In genomic region chr7:110685899-110686298, GRCh38 we compare ENCODE assay signal across 23 cellular contexts.
"Had no signal": no experiment of that assay in that cellular context is flagged by ENCODE, and none has a peak within 500 bp of the region (broad histone marks: within the 10 kb centered on the region; RNA-seq: fewer than 3 reads in every experiment).

No MANE protein-coding gene starts in this region.

- H3K27ac ChIP-seq: colonic mucosa, epithelial cell of prostate, esophagus squamous epithelium, gastrocnemius medialis, heart right ventricle, left lung had no signal

- H3K27me3 ChIP-seq: colonic mucosa, esophagus squamous epithelium, gastrocnemius medialis, heart right ventricle, left lung had no signal

- DNase-seq: colonic mucosa; cortex of kidney; effector CD8-positive, alpha-beta T cell; effector memory CD8-positive, alpha-beta T cell; endodermal cell; erythroblast; esophagus squamous epithelium; foreskin fibroblast; foreskin melanocyte; gastrocnemius medialis; glutamatergic neuron; head of caudate nucleus; heart right ventricle; hippocampal formation; left cardiac atrium; left lung; left ventricle myocardium superior; mammary epithelial cell; mucosa of descending colon; naive B cell had no signal

- H3K4me3 ChIP-seq: colonic mucosa, esophagus squamous epithelium, gastrocnemius medialis, heart right ventricle, left lung, lung, mucosa of descending colon had no signal

- ATAC-seq: effector memory CD8-positive, alpha-beta T cell; esophagus mucosa; gastrocnemius medialis; heart right ventricle; left cardiac atrium; left lung; left ventricle myocardium superior; mucosa of descending colon had no signal

- H3K4me1 ChIP-seq: colonic mucosa, esophagus squamous epithelium, gastrocnemius medialis, heart right ventricle, left lung had no signal

- H3K36me3 ChIP-seq: colonic mucosa, esophagus squamous epithelium, gastrocnemius medialis, heart right ventricle, left lung had no signal

- H3K9me3 ChIP-seq: colonic mucosa, esophagus squamous epithelium, gastrocnemius medialis, mucosa of descending colon had no signal
